Comparison of ENCODE assay signal across 20 cellular contexts in the genomic region with DNA sequence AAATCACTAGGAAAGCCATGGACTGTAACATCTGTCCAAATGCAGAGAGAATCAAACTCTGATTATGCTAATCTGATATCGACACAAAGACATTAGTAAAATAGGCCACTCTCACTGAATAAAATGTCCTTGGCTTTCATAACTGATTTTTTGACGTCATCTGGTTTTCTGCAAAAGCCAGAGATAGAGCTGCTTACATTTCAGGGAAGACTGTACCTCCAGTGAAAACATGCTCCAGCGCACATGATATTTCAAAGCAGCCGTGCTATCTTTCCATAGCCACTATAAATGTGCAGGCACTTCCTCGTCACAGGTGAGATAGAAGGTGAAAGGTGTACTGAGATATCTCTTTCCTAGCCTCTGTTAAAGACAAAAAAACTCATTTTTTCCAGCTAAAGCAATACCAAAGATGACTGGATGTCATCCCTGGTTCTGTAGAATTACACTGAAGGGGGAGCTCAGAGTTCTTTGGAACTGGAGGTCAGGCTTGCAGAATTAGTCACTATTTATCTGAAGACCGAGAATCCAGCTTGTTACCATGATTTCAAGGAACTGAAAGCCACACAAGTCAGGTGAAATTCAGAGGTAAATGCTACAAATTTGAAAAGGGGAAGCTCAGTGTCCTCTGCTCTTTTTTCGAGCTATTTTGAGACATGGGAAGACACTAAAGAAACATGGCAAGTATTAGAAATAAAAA.
"Had no signal": no experiment of that assay in that cellular context is flagged by ENCODE, and none has a peak within 500 bp of the region (broad histone marks: within the 10 kb centered on the region; RNA-seq: fewer than 3 reads in every experiment).

No MANE protein-coding gene starts in this region.

- H3K36me3 Mint-ChIP-seq: mesothelial cell of epicardium had no signal

- H3K36me3 ChIP-seq: ascending aorta, gastroesophageal sphincter, heart right ventricle, upper lobe of left lung had no signal

- H3K4me1 Mint-ChIP-seq: activated T-helper 17 cell treated with anti-CD3 and anti-CD28 coated beads, Interleukin-2, amount 50 U/mL, for 72 hours; mesothelial cell of epicardium; stimulated activated naive CD8-positive, alpha-beta T cell treated with anti-CD3 and anti-CD28 coated beads, Interleukin-15, amount 100 ng/mL, for 72 hours had no signal

- H3K27me3 ChIP-seq: ascending aorta, gastroesophageal sphincter, testis, upper lobe of left lung had no signal

- H3K4me3 Mint-ChIP-seq: activated naive CD4-positive, alpha-beta T cell treated with anti-CD3 and anti-CD28 coated beads for 36 hours; activated T-helper 17 cell treated with anti-CD3 and anti-CD28 coated beads, Interleukin-2, amount 50 U/mL, for 72 hours; endodermal cell; mesothelial cell of epicardium; stimulated activated naive CD8-positive, alpha-beta T cell treated with anti-CD3 and anti-CD28 coated beads, Interleukin-15, amount 100 ng/mL, for 72 hours had no signal

- H3K27ac ChIP-seq: ascending aorta, dorsolateral prefrontal cortex, gastroesophageal sphincter, heart right ventricle, testis, upper lobe of left lung had no signal

- H3K4me1 ChIP-seq: ascending aorta, gastroesophageal sphincter, heart right ventricle, testis, upper lobe of left lung had no signal

- ATAC-seq: activated T-helper 17 cell treated with anti-CD3 and anti-CD28 coated beads, Interleukin-2, amount 50 U/mL, for 72 hours; gastroesophageal sphincter; heart right ventricle; left cardiac atrium; stimulated activated naive CD8-positive, alpha-beta T cell treated with anti-CD3 and anti-CD28 coated beads, Interleukin-15, amount 100 ng/mL, for 72 hours had no signal

- DNase-seq: activated CD4-positive, CD25-positive, alpha-beta regulatory T cell treated with anti-CD3 and anti-CD28 coated beads, Interleukin-2, amount 50 U/mL, for 72 hours; activated naive CD4-positive, alpha-beta T cell treated with anti-CD3 and anti-CD28 coated beads for 36 hours; dorsolateral prefrontal cortex; endodermal cell; heart right ventricle; left cardiac atrium; right cardiac atrium; stimulated activated CD4-positive, alpha-beta T cell treated with anti-CD3 and anti-CD28 coated beads, Interleukin-4, amount 100 ng/mL, for 4 hours; stimulated activated CD8-positive, alpha-beta memory T cell treated with anti-CD3 and anti-CD28 coated beads, Interleukin-4, amount 100 ng/mL, for 48 hours; stimulated activated naive CD8-positive, alpha-beta T cell treated with anti-CD3 and anti-CD28 coated beads, Interleukin-15, amount 100 ng/mL, for 72 hours; T-helper 9 cell; testis; upper lobe of left lung had no signal

- H3K27ac Mint-ChIP-seq: activated naive CD4-positive, alpha-beta T cell treated with anti-CD3 and anti-CD28 coated beads for 36 hours; activated T-helper 17 cell treated with anti-CD3 and anti-CD28 coated beads, Interleukin-2, amount 50 U/mL, for 72 hours; endodermal cell; mesothelial cell of epicardium; progenitor cell of endocrine pancreas; stimulated activated naive CD8-positive, alpha-beta T cell treated with anti-CD3 and anti-CD28 coated beads, Interleukin-15, amount 100 ng/mL, for 72 hours had no signal

- H3K9me3 ChIP-seq: ascending aorta, gastroesophageal sphincter, heart right ventricle, testis, upper lobe of left lung had no signal

- H3K9me3 Mint-ChIP-seq: activated naive CD4-positive, alpha-beta T cell treated with anti-CD3 and anti-CD28 coated beads for 36 hours; activated T-helper 17 cell treated with anti-CD3 and anti-CD28 coated beads, Interleukin-2, amount 50 U/mL, for 72 hours; endodermal cell; mesothelial cell of epicardium; stimulated activated naive CD8-positive, alpha-beta T cell treated with anti-CD3 and anti-CD28 coated beads, Interleukin-15, amount 100 ng/mL, for 72 hours had no signal

- H3K27me3 Mint-ChIP-seq: stimulated activated naive CD8-positive, alpha-beta T cell treated with anti-CD3 and anti-CD28 coated beads, Interleukin-15, amount 100 ng/mL, for 72 hours had no signal

- H3K4me2 ChIP-seq: smooth muscle cell had no signal

- H3K4me3 ChIP-seq: ascending aorta, dorsolateral prefrontal cortex, gastroesophageal sphincter, heart right ventricle, lung, smooth muscle cell, testis, upper lobe of left lung had no signal
